In genomic region chr11:293852-294661, GRCh38 we compare ENCODE assay signal across 1 cellular context.
TF ChIP-seq lines count a peak whose summit lies in the region.

No MANE protein-coding gene starts in this region.

TF ChIP-seq in H1, 55 proteins besides CTCF, POLR2A, EP300 and RAD21:
- TF ChIP-seq CTBP2 (IDR thresholded peaks at IDR 0.05; ENCODE audit: borderline replicate concordance, insufficient read depth, insufficient read length, low read length) (no peak), KDM1A (IDR thresholded peaks at IDR 0.05; ENCODE audit: borderline replicate concordance, low read length) (no peak), CBX8 (IDR thresholded peaks at IDR 0.05; ENCODE audit: borderline replicate concordance, low read depth, low read length) (no peak), RNF2 (IDR thresholded peaks at IDR 0.05; ENCODE audit: borderline replicate concordance, low read depth, low read length, missing control alignments, poor library complexity, severe bottlenecking) (no peak), JUND (IDR thresholded peaks at IDR 0.05; ENCODE audit: low read length) (no peak), GTF2F1 (IDR thresholded peaks at IDR 0.05; ENCODE audit: borderline replicate concordance, low read depth, low read length) (no peak), TBP (IDR thresholded peaks at IDR 0.05; ENCODE audit: low read depth, low read length) (no peak), BACH1 (IDR thresholded peaks at IDR 0.05; ENCODE audit: low read length) (no peak), BCL11A (IDR thresholded peaks at IDR 0.05; ENCODE audit: low read depth in 2 of 2, low read length in 2 of 2) (no peak), SAP30 (IDR thresholded peaks at IDR 0.05; ENCODE audit: insufficient read depth, insufficient replicate concordance, low read length) (no peak)
TF ChIP-seq in H1: peak in this region for 0.
